14 cellular contexts compared by ENCODE assay signal in the genomic region with DNA sequence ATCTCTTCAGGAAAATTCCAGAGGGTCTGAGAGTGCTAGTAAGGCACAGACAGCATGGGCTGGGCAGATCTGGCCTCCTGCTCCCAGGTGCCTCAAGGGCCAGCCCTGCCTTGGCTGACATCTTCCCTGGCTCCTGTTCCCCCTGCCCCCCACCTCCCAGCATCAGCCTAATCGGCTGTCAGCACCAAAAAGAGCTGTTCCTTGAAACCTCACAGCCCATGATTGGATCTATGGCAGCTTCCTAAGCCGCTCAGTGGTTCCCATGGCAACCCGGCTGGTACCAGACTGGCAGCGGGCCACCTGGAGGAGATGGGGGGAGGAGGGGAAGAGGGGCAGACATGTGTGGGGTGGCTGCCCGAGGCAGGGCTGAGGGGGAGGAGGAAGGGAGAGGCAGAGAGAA.
A peak's percentile ranks its signal among the peaks of the same experiment; 100 is the strongest.
DNase-seq lines count a peak whose midpoint lies in the region; ATAC-seq and TF ChIP-seq lines count a peak whose summit lies in the region.
"Had no signal": no experiment of that assay in that cellular context is flagged by ENCODE, and none has a peak within 500 bp of the region (broad histone marks: within the 10 kb centered on the region; RNA-seq: fewer than 3 reads in every experiment).

No MANE protein-coding gene starts in this region.

- H3K4me1 ChIP-seq in heart left ventricle: no peaks in the 10 kb centered on the region

- DNase-seq in cardiac septum (ENCODE audit: low spot score) (peak; percentile 38), heart left ventricle (no peak), NCI-H82 (lab: John Stamatoyannopoulos, UW) (peak; percentile 98), head of caudate nucleus (peak; percentile 54 to 96 (median 86)), superior temporal gyrus (ENCODE audit: extremely low spot score) (peak; percentile 52)
- DNase-seq in activated T-helper 1 cell treated with anti-CD3 and anti-CD28 coated beads, Interleukin-12 subunit alpha, Interleukin-12 subunit beta, Interleukin-2, Interleukin-4 antibody, amounts not matched to agents 30 ng/mL and 10 ng/mL and 1 ng/mL, durations not matched to agents 14 hours and 24 hours and 36 hours (ENCODE audit: low spot score): no peak
- no peak for DNase-seq in activated naive CD4-positive, alpha-beta T cell treated with anti-CD3 and anti-CD28 coated beads, Interleukin-2, amount 10 ng/mL, durations not matched to agents 7 days and 5 days
- DNase-seq: activated CD4-positive, CD25-positive, alpha-beta regulatory T cell treated with anti-CD3 and anti-CD28 coated beads, Interleukin-2, amount 50 U/mL, for 72 hours; activated naive CD8-positive, alpha-beta T cell treated with anti-CD3 and anti-CD28 coated beads for 36 hours; left cardiac atrium; T-helper 17 cell had no signal

- no peak overlapping the region for H3K27ac ChIP-seq in heart left ventricle
- H3K27ac ChIP-seq: HL-60 had no signal

- peaks cover 7 to 81% (median 31%) of the 10 kb centered on the region in 9 donors for H3K27me3 ChIP-seq in heart left ventricle

- no peak overlapping the region for H3K27ac Mint-ChIP-seq in activated T-helper 1 cell treated with anti-CD3 and anti-CD28 coated beads, Interleukin-12 subunit alpha, Interleukin-12 subunit beta, Interleukin-2, Interleukin-4 antibody, amounts not matched to agents 30 ng/mL and 10 ng/mL and 1 ng/mL, durations not matched to agents 14 hours and 24 hours and 36 hours
- no peak overlapping the region for H3K27ac Mint-ChIP-seq in activated naive CD4-positive, alpha-beta T cell treated with anti-CD3 and anti-CD28 coated beads, Interleukin-2, amount 10 ng/mL, durations not matched to agents 7 days and 5 days
- H3K27ac Mint-ChIP-seq: activated naive CD8-positive, alpha-beta T cell treated with anti-CD3 and anti-CD28 coated beads for 36 hours; T-helper 17 cell had no signal

- peaks cover 22% of the 10 kb centered on the region for H3K27me3 Mint-ChIP-seq in activated T-helper 1 cell treated with anti-CD3 and anti-CD28 coated beads, Interleukin-12 subunit alpha, Interleukin-12 subunit beta, Interleukin-2, Interleukin-4 antibody, amounts not matched to agents 30 ng/mL and 10 ng/mL and 1 ng/mL, durations not matched to agents 14 hours and 24 hours and 36 hours (ENCODE audit: insufficient read depth)
- H3K27me3 Mint-ChIP-seq in activated naive CD4-positive, alpha-beta T cell treated with anti-CD3 and anti-CD28 coated beads, Interleukin-2, amount 10 ng/mL, durations not matched to agents 7 days and 5 days: peaks cover 68% of the 10 kb centered on the region

- H3K36me3 Mint-ChIP-seq in activated T-helper 1 cell treated with anti-CD3 and anti-CD28 coated beads, Interleukin-12 subunit alpha, Interleukin-12 subunit beta, Interleukin-2, Interleukin-4 antibody, amounts not matched to agents 30 ng/mL and 10 ng/mL and 1 ng/mL, durations not matched to agents 14 hours and 24 hours and 36 hours (ENCODE audit: low read depth): no peaks in the 10 kb centered on the region
- no peaks in the 10 kb centered on the region for H3K36me3 Mint-ChIP-seq in activated naive CD4-positive, alpha-beta T cell treated with anti-CD3 and anti-CD28 coated beads, Interleukin-2, amount 10 ng/mL, durations not matched to agents 7 days and 5 days
- H3K36me3 Mint-ChIP-seq: activated naive CD8-positive, alpha-beta T cell treated with anti-CD3 and anti-CD28 coated beads for 36 hours had no signal

- H3K4me3 ChIP-seq in heart left ventricle: no peak overlapping the region

- H3K9me3 ChIP-seq in heart left ventricle: no peaks in the 10 kb centered on the region

- WGBS in heart left ventricle, 4 donors: 12 to 19% (median 16%) methylated on average over 5 of the region's 5 CpGs

- TF ChIP-seq CTCF in heart left ventricle (IDR thresholded peaks at IDR 0.05): no peak

- TF ChIP-seq POLR2A in heart left ventricle (IDR thresholded peaks at IDR 0.05): no peak

- no peaks in the 10 kb centered on the region for H3K9me3 Mint-ChIP-seq in activated T-helper 1 cell treated with anti-CD3 and anti-CD28 coated beads, Interleukin-12 subunit alpha, Interleukin-12 subunit beta, Interleukin-2, Interleukin-4 antibody, amounts not matched to agents 30 ng/mL and 10 ng/mL and 1 ng/mL, durations not matched to agents 14 hours and 24 hours and 36 hours
- H3K9me3 Mint-ChIP-seq in activated naive CD4-positive, alpha-beta T cell treated with anti-CD3 and anti-CD28 coated beads, Interleukin-2, amount 10 ng/mL, durations not matched to agents 7 days and 5 days: no peaks in the 10 kb centered on the region
- H3K9me3 Mint-ChIP-seq: activated naive CD8-positive, alpha-beta T cell treated with anti-CD3 and anti-CD28 coated beads for 36 hours had no signal

- ATAC-seq in heart left ventricle (no peak), GM19452 (IDR thresholded peaks at IDR 0.05; ENCODE audit: unreplicated experiment) (no peak)
- ATAC-seq: left cardiac atrium, Right ventricle myocardium inferior, T-helper 17 cell had no signal

- H3K36me3 ChIP-seq in heart left ventricle: no peaks in the 10 kb centered on the region

- H3K4me3 Mint-ChIP-seq in activated T-helper 1 cell treated with anti-CD3 and anti-CD28 coated beads, Interleukin-12 subunit alpha, Interleukin-12 subunit beta, Interleukin-2, Interleukin-4 antibody, amounts not matched to agents 30 ng/mL and 10 ng/mL and 1 ng/mL, durations not matched to agents 14 hours and 24 hours and 36 hours: no peak overlapping the region
- no peak overlapping the region for H3K4me3 Mint-ChIP-seq in activated naive CD4-positive, alpha-beta T cell treated with anti-CD3 and anti-CD28 coated beads, Interleukin-2, amount 10 ng/mL, durations not matched to agents 7 days and 5 days
- H3K4me3 Mint-ChIP-seq: activated naive CD8-positive, alpha-beta T cell treated with anti-CD3 and anti-CD28 coated beads for 36 hours; T-helper 17 cell had no signal

- CTCF ChIA-PET in activated naive CD4-positive, alpha-beta T cell treated with anti-CD3 and anti-CD28 coated beads, Interleukin-2, amount 10 ng/mL, durations not matched to agents 7 days and 5 days (lab: Charles Lee): no interaction called here

- intact Hi-C loops in cardiac septum (cut with DNase I) (no loop called here), heart left ventricle (cut with DNase I) (no loop called here), head of caudate nucleus (cut with DNase I) (no loop called here)
- intact Hi-C loops in activated T-helper 1 cell treated with anti-CD3 and anti-CD28 coated beads, Interleukin-12 subunit alpha, Interleukin-12 subunit beta, Interleukin-2, Interleukin-4 antibody, amounts not matched to agents 30 ng/mL and 10 ng/mL and 1 ng/mL, durations not matched to agents 14 hours and 24 hours and 36 hours (cut with micrococcal nuclease): no loop called here

- no peaks in the 10 kb centered on the region for H3K4me1 Mint-ChIP-seq in activated T-helper 1 cell treated with anti-CD3 and anti-CD28 coated beads, Interleukin-12 subunit alpha, Interleukin-12 subunit beta, Interleukin-2, Interleukin-4 antibody, amounts not matched to agents 30 ng/mL and 10 ng/mL and 1 ng/mL, durations not matched to agents 14 hours and 24 hours and 36 hours (ENCODE audit: low read depth)
- no peaks in the 10 kb centered on the region for H3K4me1 Mint-ChIP-seq in activated naive CD4-positive, alpha-beta T cell treated with anti-CD3 and anti-CD28 coated beads, Interleukin-2, amount 10 ng/mL, durations not matched to agents 7 days and 5 days
- H3K4me1 Mint-ChIP-seq: activated naive CD8-positive, alpha-beta T cell treated with anti-CD3 and anti-CD28 coated beads for 36 hours; T-helper 17 cell had no signal

Comparison
In these comparisons a context has a peak if more than half of its experiments do, and no peak if none do; other contexts are left out.
1. DNase-seq: peak in cardiac septum (single experiment), NCI-H82 (single experiment), head of caudate nucleus (42 of 42) and superior temporal gyrus (single experiment); none in heart left ventricle (0 of 5), activated T-helper 1 cell treated with anti-CD3 and anti-CD28 coated beads, Interleukin-12 subunit alpha, Interleukin-12 subunit beta, Interleukin-2, Interleukin-4 antibody, amounts not matched to agents 30 ng/mL and 10 ng/mL and 1 ng/mL, durations not matched to agents 14 hours and 24 hours and 36 hours (single experiment) and activated naive CD4-positive, alpha-beta T cell treated with anti-CD3 and anti-CD28 coated beads, Interleukin-2, amount 10 ng/mL, durations not matched to agents 7 days and 5 days (single experiment).